In the genomic region with DNA sequence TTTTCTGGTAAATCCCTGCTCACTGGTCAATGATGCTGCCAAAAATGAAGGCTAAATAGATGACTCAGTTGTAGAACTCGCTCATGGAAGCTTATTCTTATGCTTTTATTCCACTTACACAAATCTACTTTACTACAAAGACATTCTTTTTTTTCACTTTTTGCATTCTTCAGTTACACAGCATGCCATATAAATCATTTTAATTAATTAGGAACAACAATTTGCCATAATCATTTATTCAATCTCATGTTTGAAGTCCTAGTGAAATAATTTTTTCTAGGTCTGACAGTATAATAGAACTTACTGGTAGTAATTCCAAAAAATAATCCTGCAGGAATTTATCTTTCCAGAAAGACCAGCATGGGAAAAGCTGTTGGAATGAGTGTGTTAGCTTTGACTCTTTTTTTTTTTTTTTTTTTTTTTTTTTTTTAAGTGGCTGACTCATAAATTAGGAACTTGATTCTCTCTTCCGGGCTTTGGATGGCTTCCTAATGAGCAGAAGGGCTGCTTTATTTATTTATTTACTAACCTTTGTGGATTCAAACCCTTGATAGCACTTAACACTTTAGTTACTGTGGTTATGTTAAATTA, we compare ENCODE assay signal across 10 cellular contexts.
DNase-seq lines count a peak whose midpoint lies in the region; ATAC-seq and TF ChIP-seq lines count a peak whose summit lies in the region.
"Had no signal": no experiment of that assay in that cellular context is flagged by ENCODE, and none has a peak within 500 bp of the region (broad histone marks: within the 10 kb centered on the region; RNA-seq: fewer than 3 reads in every experiment).

No MANE protein-coding gene starts in this region.

- 14 to 28% methylated on average over 2 of the region's 2 CpGs for WGBS in heart right ventricle, 2 donors
- 27 to 31% methylated on average over 2 of the region's 2 CpGs for WGBS in thyroid gland, 2 donors
- 43% methylated on average over 2 of the region's 2 CpGs for WGBS in sigmoid colon, 2 donors

- TF ChIP-seq POLR2A in thyroid gland (IDR thresholded peaks at IDR 0.05) = no peak
- TF ChIP-seq POLR2A in sigmoid colon (IDR thresholded peaks at IDR 0.05) = no peak

- no peak for TF ChIP-seq CTCF in heart right ventricle (IDR thresholded peaks at IDR 0.05)
- TF ChIP-seq CTCF in thyroid gland (IDR thresholded peaks at IDR 0.05) = no peak
- no peak for TF ChIP-seq CTCF in sigmoid colon (IDR thresholded peaks at IDR 0.05)
- TF ChIP-seq CTCF in glutamatergic neuron (IDR thresholded peaks at IDR 0.05; ENCODE audit: partially characterized antibody, unreplicated experiment) = no peak

- H3K4me3 ChIP-seq in SK-N-MC = peak overlapping the region; percentile 51
- H3K4me3 ChIP-seq in heart right ventricle = peak overlapping the region in 1 of 10 donors; percentile 5
- H3K4me3 ChIP-seq in thyroid gland (replicated peaks in 1 of 3) = no peak overlapping the region
- H3K4me3 ChIP-seq in sigmoid colon = no peak overlapping the region

- H3K4me1 ChIP-seq in heart right ventricle (peaks cover 0 to 22% (median 19%) of the 10 kb centered on the region in 9 donors), thyroid gland (peaks cover 5 to 18% of the 10 kb centered on the region in 2 donors), sigmoid colon (peaks cover 0 to 10% (median 5%) of the 10 kb centered on the region in 4 donors)

- no peaks in the 10 kb centered on the region for H3K4me1 Mint-ChIP-seq in glutamatergic neuron (ENCODE audit: low read depth, unreplicated experiment)
- H3K4me1 Mint-ChIP-seq: B cell had no signal

- H3K27ac ChIP-seq in SK-N-MC = no peak overlapping the region
- H3K27ac ChIP-seq in heart right ventricle = peak overlapping the region in 6 of 10 donors; percentile 44 to 73 (median 54)
- peak overlapping the region in 2 of 3 donors; percentile 15 to 63 for H3K27ac ChIP-seq in thyroid gland
- H3K27ac ChIP-seq in sigmoid colon = peak overlapping the region in 2 of 4 donors; percentile 33 to 35

- no peaks in the 10 kb centered on the region for H3K36me3 Mint-ChIP-seq in glutamatergic neuron (ENCODE audit: unreplicated experiment)
- H3K36me3 Mint-ChIP-seq: WTC11 had no signal

- intact Hi-C loops in heart right ventricle (cut with DNase I) (no loop called here), thyroid gland (cut with DNase I) (no loop called here), sigmoid colon (cut with DNase I) (no loop called here)

- H3K9ac ChIP-seq in SK-N-MC (ENCODE audit: insufficient read length) = no peak overlapping the region

- H3K4me3 Mint-ChIP-seq in glutamatergic neuron (ENCODE audit: unreplicated experiment) = no peak overlapping the region
- H3K4me3 Mint-ChIP-seq: B cell, WTC11 had no signal

- no peaks in the 10 kb centered on the region for H3K9me3 ChIP-seq in SK-N-MC (ENCODE audit: low read depth, low read length)
- H3K9me3 ChIP-seq in heart right ventricle = no peaks in the 10 kb centered on the region
- no peaks in the 10 kb centered on the region for H3K9me3 ChIP-seq in thyroid gland
- H3K9me3 ChIP-seq in sigmoid colon = no peaks in the 10 kb centered on the region

- ATAC-seq in heart right ventricle = peak in 7 of 8 donors; percentile 28 to 78 (median 50)
- ATAC-seq in GM18511 (IDR thresholded peaks at IDR 0.05; ENCODE audit: unreplicated experiment) = no peak
- ATAC-seq: WTC11 had no signal

- H3K9me3 Mint-ChIP-seq in glutamatergic neuron (ENCODE audit: unreplicated experiment) = no peaks in the 10 kb centered on the region
- H3K9me3 Mint-ChIP-seq: WTC11 had no signal

- DNase-seq in NCI-H345 (lab: John Stamatoyannopoulos, UW) (peak; percentile 6), NCI-H345 treated with DMSO at 0.1 percent for 48 hours (lab: John Stamatoyannopoulos, UW; ENCODE audit: unreplicated experiment) (no peak), SK-N-MC (ENCODE audit: low read depth, low spot score) (no peak), heart right ventricle (no peak), thyroid gland (no peak), sigmoid colon (no peak), glutamatergic neuron (no peak)

- H3K27me3 ChIP-seq in heart right ventricle (no peaks in the 10 kb centered on the region), thyroid gland (no peaks in the 10 kb centered on the region), sigmoid colon (no peaks in the 10 kb centered on the region)

- no peak for TF ChIP-seq EP300 in sigmoid colon (IDR thresholded peaks at IDR 0.05)

- H3K36me3 ChIP-seq in SK-N-MC (ENCODE audit: insufficient read depth, low read length) = no peaks in the 10 kb centered on the region
- H3K36me3 ChIP-seq in heart right ventricle = no peaks in the 10 kb centered on the region
- no peaks in the 10 kb centered on the region for H3K36me3 ChIP-seq in thyroid gland
- H3K36me3 ChIP-seq in sigmoid colon = no peaks in the 10 kb centered on the region

- no peak overlapping the region for H3K27ac Mint-ChIP-seq in glutamatergic neuron (ENCODE audit: unreplicated experiment)
- H3K27ac Mint-ChIP-seq: B cell had no signal

- no peaks in the 10 kb centered on the region for H3K27me3 Mint-ChIP-seq in glutamatergic neuron (ENCODE audit: unreplicated experiment)
- H3K27me3 Mint-ChIP-seq: B cell had no signal
